23 cellular contexts compared by ENCODE assay signal in the genomic region with DNA sequence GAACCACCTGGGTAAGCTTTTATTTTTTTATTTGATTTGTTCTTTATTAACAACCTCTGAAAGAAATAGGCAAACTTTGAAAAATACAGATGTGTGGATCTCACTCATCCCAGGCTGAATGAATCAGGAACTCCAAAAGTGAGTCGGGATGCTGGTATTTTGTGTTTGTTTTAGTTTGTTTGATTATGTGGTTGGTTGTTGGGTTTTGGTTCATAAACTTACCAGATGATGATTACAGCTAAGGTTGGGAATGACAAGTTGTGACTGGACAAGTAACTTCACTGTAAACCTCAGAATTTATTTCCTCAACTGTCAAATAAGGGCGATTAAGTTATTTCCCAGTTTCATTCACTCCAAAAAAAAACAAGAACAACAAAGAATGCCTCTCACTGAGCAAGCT.
DNase-seq lines count a peak whose midpoint lies in the region; ATAC-seq and TF ChIP-seq lines count a peak whose summit lies in the region.
"Had no signal": no experiment of that assay in that cellular context is flagged by ENCODE, and none has a peak within 500 bp of the region (broad histone marks: within the 10 kb centered on the region; RNA-seq: fewer than 3 reads in every experiment).

No MANE protein-coding gene starts in this region.

- no peak for TF ChIP-seq CTCF in foreskin fibroblast (IDR thresholded peaks at IDR 0.05; ENCODE audit: low read depth, low read length)

- no peak overlapping the region for H3K4me3 ChIP-seq in foreskin fibroblast (ENCODE audit: low read depth in 1 of 2, low read length in 2 of 2)
- H3K4me3 ChIP-seq: coronary artery, lung, ovary, sigmoid colon had no signal

- DNase-seq in ELR (ENCODE audit: low read depth): peak; percentile 50
- peak; percentile 11 for DNase-seq in RPMI7951 (ENCODE audit: low read depth)
- peak; percentile 47 to 75 for DNase-seq in foreskin fibroblast
- no peak for DNase-seq in T-helper 2 cell treated with Interferon-gamma antibody and Interleukin-4, amounts not matched to agents 5 μg/mL and 100 μg/mL, for 36 hours (ENCODE audit: low spot score)
- DNase-seq in HUDEP-2 (lab: John Stamatoyannopoulos, UW; ENCODE audit: unreplicated experiment in 76 of 76): no peak
- no peak for DNase-seq in NCI-H146 (lab: John Stamatoyannopoulos, UW)
- DNase-seq: activated CD8-positive, alpha-beta T cell treated with anti-CD3 and anti-CD28 coated beads, Interleukin-2, amount 10 ng/mL, durations not matched to agents 7 days and 5 days; activated T-cell treated with anti-CD3 and anti-CD28 coated beads, Interleukin-2, amount 50 U/mL, for 72 hours; H7; head of caudate nucleus; naive B cell; NCI-H1092 treated with DMSO at 0.1 percent for 48 hours; NCI-H69; ovary; Right ventricle myocardium superior; sigmoid colon; substantia nigra; T-helper 1 cell had no signal

- H3K27me3 Mint-ChIP-seq in T-helper 2 cell treated with Interferon-gamma antibody and Interleukin-4, amounts not matched to agents 5 μg/mL and 100 μg/mL, for 36 hours (ENCODE audit: low read depth): peaks cover 9% of the 10 kb centered on the region
- H3K27me3 Mint-ChIP-seq: activated naive CD4-positive, alpha-beta T cell treated with anti-CD3 and anti-CD28 coated beads, Interleukin-2, amount 50 U/mL, for 24 hours had no signal

- H3K36me3 Mint-ChIP-seq in T-helper 2 cell treated with Interferon-gamma antibody and Interleukin-4, amounts not matched to agents 5 μg/mL and 100 μg/mL, for 36 hours (ENCODE audit: low read depth): peaks cover 2% of the 10 kb centered on the region
- H3K36me3 Mint-ChIP-seq: activated naive CD4-positive, alpha-beta T cell treated with anti-CD3 and anti-CD28 coated beads, Interleukin-2, amount 50 U/mL, for 24 hours had no signal

- no peak for ATAC-seq in GM18870 (IDR thresholded peaks at IDR 0.05; ENCODE audit: unreplicated experiment)
- ATAC-seq: activated CD8-positive, alpha-beta T cell treated with anti-CD3 and anti-CD28 coated beads, Interleukin-2, amount 10 ng/mL, durations not matched to agents 7 days and 5 days; activated T-cell treated with anti-CD3 and anti-CD28 coated beads, Interleukin-2, amount 50 U/mL, for 72 hours; WTC11 had no signal

- H3K27ac Mint-ChIP-seq in T-helper 2 cell treated with Interferon-gamma antibody and Interleukin-4, amounts not matched to agents 5 μg/mL and 100 μg/mL, for 36 hours: no peak overlapping the region
- H3K27ac Mint-ChIP-seq: activated CD8-positive, alpha-beta T cell treated with anti-CD3 and anti-CD28 coated beads, Interleukin-2, amount 10 ng/mL, durations not matched to agents 7 days and 5 days; activated naive CD4-positive, alpha-beta T cell treated with anti-CD3 and anti-CD28 coated beads, Interleukin-2, amount 50 U/mL, for 24 hours; activated T-cell treated with anti-CD3 and anti-CD28 coated beads, Interleukin-2, amount 50 U/mL, for 72 hours; naive B cell; WTC11 had no signal

- H3K4me3 Mint-ChIP-seq in T-helper 2 cell treated with Interferon-gamma antibody and Interleukin-4, amounts not matched to agents 5 μg/mL and 100 μg/mL, for 36 hours: no peak overlapping the region
- H3K4me3 Mint-ChIP-seq: activated CD8-positive, alpha-beta T cell treated with anti-CD3 and anti-CD28 coated beads, Interleukin-2, amount 10 ng/mL, durations not matched to agents 7 days and 5 days; activated naive CD4-positive, alpha-beta T cell treated with anti-CD3 and anti-CD28 coated beads, Interleukin-2, amount 50 U/mL, for 24 hours; activated T-cell treated with anti-CD3 and anti-CD28 coated beads, Interleukin-2, amount 50 U/mL, for 72 hours; naive B cell; WTC11 had no signal

- H3K9me3 Mint-ChIP-seq in T-helper 2 cell treated with Interferon-gamma antibody and Interleukin-4, amounts not matched to agents 5 μg/mL and 100 μg/mL, for 36 hours: no peaks in the 10 kb centered on the region
- H3K9me3 Mint-ChIP-seq: activated naive CD4-positive, alpha-beta T cell treated with anti-CD3 and anti-CD28 coated beads, Interleukin-2, amount 50 U/mL, for 24 hours; activated T-cell treated with anti-CD3 and anti-CD28 coated beads, Interleukin-2, amount 50 U/mL, for 72 hours had no signal

- H3K4me1 Mint-ChIP-seq in T-helper 2 cell treated with Interferon-gamma antibody and Interleukin-4, amounts not matched to agents 5 μg/mL and 100 μg/mL, for 36 hours (ENCODE audit: low read depth): no peaks in the 10 kb centered on the region

Comparison
In these comparisons a context has a peak if more than half of its experiments do, and no peak if none do; other contexts are left out.
1. DNase-seq: peak in ELR (single experiment), RPMI7951 (single experiment) and foreskin fibroblast (2 of 2); none in T-helper 2 cell treated with Interferon-gamma antibody and Interleukin-4, amounts not matched to agents 5 μg/mL and 100 μg/mL, for 36 hours (single experiment), HUDEP-2 (0 of 76) and NCI-H146 (single experiment).